1 cellular context compared by ENCODE assay signal in the genomic region with DNA sequence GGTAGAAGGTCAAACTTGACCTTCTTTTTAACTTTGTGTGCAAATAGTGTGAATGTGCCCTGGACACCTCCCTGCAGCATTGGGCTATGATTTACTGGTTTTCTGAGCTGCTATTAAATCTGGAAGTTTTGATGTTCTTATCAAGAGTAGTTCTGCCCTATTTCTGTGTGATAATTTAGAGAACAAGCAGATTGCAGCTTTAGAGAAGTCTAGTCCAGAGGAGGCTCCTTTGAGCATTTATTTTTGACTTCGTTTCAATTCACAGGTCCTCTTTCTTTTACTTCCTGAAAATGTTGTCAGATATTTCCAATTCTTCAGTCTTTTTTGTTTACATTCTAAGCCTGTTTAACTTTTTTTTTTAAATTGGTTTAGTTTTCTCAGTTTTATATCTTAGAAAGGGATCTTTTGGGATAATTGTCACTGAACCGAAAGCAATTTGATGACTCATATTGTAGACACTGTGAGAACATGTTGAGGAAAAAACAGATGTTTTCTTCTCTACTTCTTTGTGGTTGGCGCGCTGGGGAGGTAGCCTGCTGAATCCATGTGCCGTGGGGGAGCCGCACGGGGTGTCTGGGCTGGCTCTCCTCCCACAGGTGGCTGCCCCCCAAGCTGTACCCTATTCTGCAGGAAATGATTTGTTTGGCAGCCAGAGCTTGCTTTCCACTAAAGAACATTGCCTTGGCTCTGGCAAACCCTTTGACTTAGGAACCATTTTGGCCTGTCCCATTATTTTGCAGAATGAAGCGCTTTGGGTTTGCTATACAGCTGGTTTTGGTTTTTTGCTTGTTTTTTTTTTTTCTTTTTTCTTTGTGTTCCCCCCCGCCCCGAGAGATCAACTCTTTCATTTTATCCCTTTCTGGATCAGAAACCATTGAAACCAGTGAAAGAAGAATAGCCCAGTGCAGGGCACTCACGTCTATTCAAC.
TF ChIP-seq lines count a peak whose summit lies in the region.

No MANE protein-coding gene starts in this region.

TF ChIP-seq in HEK293, 187 proteins besides CTCF, POLR2A, EP300 and RAD21 (continued from another document and continues in another):
- TF ChIP-seq, protein P1, sequence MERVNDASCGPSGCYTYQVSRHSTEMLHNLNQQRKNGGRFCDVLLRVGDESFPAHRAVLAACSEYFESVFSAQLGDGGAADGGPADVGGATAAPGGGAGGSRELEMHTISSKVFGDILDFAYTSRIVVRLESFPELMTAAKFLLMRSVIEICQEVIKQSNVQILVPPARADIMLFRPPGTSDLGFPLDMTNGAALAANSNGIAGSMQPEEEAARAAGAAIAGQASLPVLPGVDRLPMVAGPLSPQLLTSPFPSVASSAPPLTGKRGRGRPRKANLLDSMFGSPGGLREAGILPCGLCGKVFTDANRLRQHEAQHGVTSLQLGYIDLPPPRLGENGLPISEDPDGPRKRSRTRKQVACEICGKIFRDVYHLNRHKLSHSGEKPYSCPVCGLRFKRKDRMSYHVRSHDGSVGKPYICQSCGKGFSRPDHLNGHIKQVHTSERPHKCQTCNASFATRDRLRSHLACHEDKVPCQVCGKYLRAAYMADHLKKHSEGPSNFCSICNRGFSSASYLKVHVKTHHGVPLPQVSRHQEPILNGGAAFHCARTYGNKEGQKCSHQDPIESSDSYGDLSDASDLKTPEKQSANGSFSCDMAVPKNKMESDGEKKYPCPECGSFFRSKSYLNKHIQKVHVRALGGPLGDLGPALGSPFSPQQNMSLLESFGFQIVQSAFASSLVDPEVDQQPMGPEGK (tag by site-specific recombination; IDR thresholded peaks at IDR 0.05) = peak; percentile 71
- TF ChIP-seq, protein P2, sequence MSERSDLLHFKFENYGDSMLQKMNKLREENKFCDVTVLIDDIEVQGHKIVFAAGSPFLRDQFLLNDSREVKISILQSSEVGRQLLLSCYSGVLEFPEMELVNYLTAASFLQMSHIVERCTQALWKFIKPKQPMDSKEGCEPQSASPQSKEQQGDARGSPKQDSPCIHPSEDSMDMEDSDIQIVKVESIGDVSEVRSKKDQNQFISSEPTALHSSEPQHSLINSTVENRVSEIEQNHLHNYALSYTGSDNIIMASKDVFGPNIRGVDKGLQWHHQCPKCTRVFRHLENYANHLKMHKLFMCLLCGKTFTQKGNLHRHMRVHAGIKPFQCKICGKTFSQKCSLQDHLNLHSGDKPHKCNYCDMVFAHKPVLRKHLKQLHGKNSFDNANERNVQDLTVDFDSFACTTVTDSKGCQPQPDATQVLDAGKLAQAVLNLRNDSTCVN (tag by site-specific recombination; optimal IDR thresholded peaks at IDR 0.05) = no peak
- no peak for TF ChIP-seq ZNF23 (tag by site-specific recombination; IDR thresholded peaks at IDR 0.05; ENCODE audit: borderline replicate concordance)
- TF ChIP-seq HIC1 (tag by site-specific recombination; IDR thresholded peaks at IDR 0.05) = no peak
- no peak for TF ChIP-seq ZNF132 (tag by site-specific recombination; IDR thresholded peaks at IDR 0.05; ENCODE audit: borderline replicate concordance)
- no peak for TF ChIP-seq ZSCAN30 (tag by site-specific recombination; IDR thresholded peaks at IDR 0.05)
- no peak for TF ChIP-seq KLF16 (tag by site-specific recombination; IDR thresholded peaks at IDR 0.05)
- TF ChIP-seq HOXA7 (CRISPR knock-in tag; IDR thresholded peaks at IDR 0.05; ENCODE audit: borderline replicate concordance) = no peak
- no peak for TF ChIP-seq ZNF148 (tag by site-specific recombination; IDR thresholded peaks at IDR 0.05; ENCODE audit: borderline replicate concordance)
- TF ChIP-seq ZNF843 (tag by site-specific recombination; IDR thresholded peaks at IDR 0.05) = no peak
- TF ChIP-seq KLF10 (tag by site-specific recombination; IDR thresholded peaks at IDR 0.05) = 0 out of 2 replicates have a peak, but pooled peaks have one; percentile 28
- no peak for TF ChIP-seq ZNF776 (tag by site-specific recombination; IDR thresholded peaks at IDR 0.05; ENCODE audit: borderline replicate concordance)
- TF ChIP-seq ZNF112 (tag by site-specific recombination; IDR thresholded peaks at IDR 0.05) = no peak
- no peak for TF ChIP-seq ZNF211 (tag by site-specific recombination; IDR thresholded peaks at IDR 0.05; ENCODE audit: low read depth)
- no peak for TF ChIP-seq ZNF473 (tag by site-specific recombination; IDR thresholded peaks at IDR 0.05)
- TF ChIP-seq, protein P3, sequence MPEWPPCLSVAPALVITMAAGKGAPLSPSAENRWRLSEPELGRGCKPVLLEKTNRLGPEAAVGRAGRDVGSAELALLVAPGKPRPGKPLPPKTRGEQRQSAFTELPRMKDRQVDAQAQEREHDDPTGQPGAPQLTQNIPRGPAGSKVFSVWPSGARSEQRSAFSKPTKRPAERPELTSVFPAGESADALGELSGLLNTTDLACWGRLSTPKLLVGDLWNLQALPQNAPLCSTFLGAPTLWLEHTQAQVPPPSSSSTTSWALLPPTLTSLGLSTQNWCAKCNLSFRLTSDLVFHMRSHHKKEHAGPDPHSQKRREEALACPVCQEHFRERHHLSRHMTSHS (tag by site-specific recombination; IDR thresholded peaks at IDR 0.05) = no peak
- TF ChIP-seq ZNF626 (tag by site-specific recombination; IDR thresholded peaks at IDR 0.05) = no peak
- no peak for TF ChIP-seq ZNF596 (tag by site-specific recombination; IDR thresholded peaks at IDR 0.05)
- TF ChIP-seq IKZF3 (tag by site-specific recombination; IDR thresholded peaks at IDR 0.05) = 0 out of 2 replicates have a peak, but pooled peaks have one; percentile 55
- TF ChIP-seq ZNF202 (tag by site-specific recombination; IDR thresholded peaks at IDR 0.05; ENCODE audit: borderline replicate concordance) = no peak
- TF ChIP-seq ZFHX2 (tag by site-specific recombination; conservative IDR thresholded peaks at IDR 0.05) = no peak
- TF ChIP-seq ZNF792 (tag by site-specific recombination; IDR thresholded peaks at IDR 0.05) = no peak
- no peak for TF ChIP-seq ZBTB7A (tag by site-specific recombination; IDR thresholded peaks at IDR 0.05; ENCODE audit: low read depth)
- TF ChIP-seq ZNF155 (tag by site-specific recombination; IDR thresholded peaks at IDR 0.05) = no peak
- TF ChIP-seq ELK4 (IDR thresholded peaks at IDR 0.05; ENCODE audit: borderline replicate concordance, low read depth, low read length) = no peak
- TF ChIP-seq, protein P4, sequence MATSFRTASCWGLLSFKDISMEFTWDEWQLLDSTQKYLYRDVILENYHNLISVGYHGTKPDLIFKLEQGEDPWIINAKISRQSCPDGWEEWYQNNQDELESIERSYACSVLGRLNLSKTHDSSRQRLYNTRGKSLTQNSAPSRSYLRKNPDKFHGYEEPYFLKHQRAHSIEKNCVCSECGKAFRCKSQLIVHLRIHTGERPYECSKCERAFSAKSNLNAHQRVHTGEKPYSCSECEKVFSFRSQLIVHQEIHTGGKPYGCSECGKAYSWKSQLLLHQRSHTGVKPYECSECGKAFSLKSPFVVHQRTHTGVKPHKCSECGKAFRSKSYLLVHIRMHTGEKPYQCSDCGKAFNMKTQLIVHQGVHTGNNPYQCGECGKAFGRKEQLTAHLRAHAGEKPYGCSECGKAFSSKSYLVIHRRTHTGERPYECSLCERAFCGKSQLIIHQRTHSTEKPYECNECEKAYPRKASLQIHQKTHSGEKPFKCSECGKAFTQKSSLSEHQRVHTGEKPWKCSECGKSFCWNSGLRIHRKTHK (tag by site-specific recombination; IDR thresholded peaks at IDR 0.05) = no peak
- TF ChIP-seq ZSCAN23 (tag by site-specific recombination; IDR thresholded peaks at IDR 0.05) = no peak
- no peak for TF ChIP-seq ZNF785 (tag by site-specific recombination; IDR thresholded peaks at IDR 0.05)
- TF ChIP-seq, protein P5, sequence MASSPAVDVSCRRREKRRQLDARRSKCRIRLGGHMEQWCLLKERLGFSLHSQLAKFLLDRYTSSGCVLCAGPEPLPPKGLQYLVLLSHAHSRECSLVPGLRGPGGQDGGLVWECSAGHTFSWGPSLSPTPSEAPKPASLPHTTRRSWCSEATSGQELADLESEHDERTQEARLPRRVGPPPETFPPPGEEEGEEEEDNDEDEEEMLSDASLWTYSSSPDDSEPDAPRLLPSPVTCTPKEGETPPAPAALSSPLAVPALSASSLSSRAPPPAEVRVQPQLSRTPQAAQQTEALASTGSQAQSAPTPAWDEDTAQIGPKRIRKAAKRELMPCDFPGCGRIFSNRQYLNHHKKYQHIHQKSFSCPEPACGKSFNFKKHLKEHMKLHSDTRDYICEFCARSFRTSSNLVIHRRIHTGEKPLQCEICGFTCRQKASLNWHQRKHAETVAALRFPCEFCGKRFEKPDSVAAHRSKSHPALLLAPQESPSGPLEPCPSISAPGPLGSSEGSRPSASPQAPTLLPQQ (tag by site-specific recombination; IDR thresholded peaks at IDR 0.05) = no peak
- TF ChIP-seq BCL11A (tag by site-specific recombination; IDR thresholded peaks at IDR 0.05; ENCODE audit: low read depth) = no peak
- peak; percentile 82; the same call in 1 of the 2 replicates for TF ChIP-seq ZNF366 (tag by site-specific recombination; conservative IDR thresholded peaks at IDR 0.05)
- no peak for TF ChIP-seq MEIS1 (CRISPR knock-in tag; IDR thresholded peaks at IDR 0.05; ENCODE audit: borderline replicate concordance)
- TF ChIP-seq ZNF555 (tag by site-specific recombination; conservative IDR thresholded peaks at IDR 0.05) = no peak
- TF ChIP-seq ZNF121 (tag by site-specific recombination; IDR thresholded peaks at IDR 0.05) = no peak
- no peak for TF ChIP-seq GLI4 (tag by site-specific recombination; IDR thresholded peaks at IDR 0.05)
- no peak for TF ChIP-seq ZNF133 (tag by site-specific recombination; IDR thresholded peaks at IDR 0.05)
- TF ChIP-seq ZBTB8A (tag by site-specific recombination; IDR thresholded peaks at IDR 0.05) = no peak
- TF ChIP-seq ZNF549 (tag by site-specific recombination; IDR thresholded peaks at IDR 0.05) = no peak
- no peak for TF ChIP-seq ZSCAN4 (tag by site-specific recombination; IDR thresholded peaks at IDR 0.05)
- no peak for TF ChIP-seq ZNF623 (tag by site-specific recombination; IDR thresholded peaks at IDR 0.05)
- TF ChIP-seq ZNF677 (tag by site-specific recombination; IDR thresholded peaks at IDR 0.05) = no peak
- no peak for TF ChIP-seq KLF1 (tag by site-specific recombination; IDR thresholded peaks at IDR 0.05)
- TF ChIP-seq ZNF114 (tag by site-specific recombination; IDR thresholded peaks at IDR 0.05) = no peak
- no peak for TF ChIP-seq ZNF585B (tag by site-specific recombination; IDR thresholded peaks at IDR 0.05)
- no peak for TF ChIP-seq ZNF660 (tag by site-specific recombination; IDR thresholded peaks at IDR 0.05)
- TF ChIP-seq SALL2 (tag by site-specific recombination; IDR thresholded peaks at IDR 0.05; ENCODE audit: borderline replicate concordance) = no peak
- TF ChIP-seq, protein P6, sequence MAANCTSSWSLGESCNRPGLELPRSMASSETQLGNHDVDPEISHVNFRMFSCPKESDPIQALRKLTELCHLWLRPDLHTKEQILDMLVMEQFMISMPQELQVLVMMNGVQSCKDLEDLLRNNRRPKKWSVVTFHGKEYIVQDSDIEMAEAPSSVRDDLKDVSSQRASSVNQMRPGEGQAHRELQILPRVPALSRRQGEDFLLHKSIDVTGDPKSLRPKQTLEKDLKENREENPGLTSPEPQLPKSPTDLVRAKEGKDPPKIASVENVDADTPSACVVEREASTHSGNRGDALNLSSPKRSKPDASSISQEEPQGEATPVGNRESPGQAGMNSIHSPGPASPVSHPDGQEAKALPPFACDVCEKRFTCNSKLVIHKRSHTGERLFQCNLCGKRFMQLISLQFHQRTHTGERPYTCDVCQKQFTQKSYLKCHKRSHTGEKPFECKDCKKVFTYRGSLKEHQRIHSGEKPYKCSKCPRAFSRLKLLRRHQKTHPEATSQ (tag by site-specific recombination; IDR thresholded peaks at IDR 0.05) = no peak
- no peak for TF ChIP-seq RBAK (tag by site-specific recombination; IDR thresholded peaks at IDR 0.05)
